Comparison of ENCODE assay signal across 8 cellular contexts in the genomic region with DNA sequence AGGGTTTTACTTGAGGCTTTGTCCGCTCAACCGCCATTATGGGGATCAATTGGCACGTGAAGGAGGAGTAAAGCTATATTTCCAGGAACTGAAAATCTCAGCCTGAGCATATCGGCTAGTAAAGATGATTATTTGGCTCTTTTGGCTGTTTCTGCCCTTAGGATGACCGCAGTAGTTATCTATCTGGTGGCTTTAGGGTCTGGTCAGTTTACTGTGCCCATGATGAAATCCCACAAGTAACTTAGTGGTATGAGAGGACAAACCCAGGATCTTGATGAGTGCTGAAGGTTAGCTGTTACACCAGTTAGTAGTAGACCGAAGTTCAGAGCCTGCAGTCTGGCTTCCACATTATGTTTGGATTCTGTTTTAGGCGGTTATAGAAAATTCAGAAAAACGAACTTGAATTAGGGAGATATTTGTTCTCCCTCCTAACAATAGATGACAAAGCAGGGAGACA. TPM values are rescaled to one million over a fixed set of nuclear protein-coding genes. Genes with fewer than 3 reads are reported as not detected.
DNase-seq lines count a peak whose midpoint lies in the region; ATAC-seq, FAIRE-seq and TF ChIP-seq lines count a peak whose summit lies in the region.

No MANE protein-coding gene starts in this region.

- H3K27me3 ChIP-seq in OCI-LY3 (ENCODE audit: low read depth, low read length) (no peaks in the 10 kb centered on the region), H1 (replicated peaks in 1 of 4; ENCODE audit: control insufficient read depth in 3 of 4, extremely low read depth in 1 of 4, insufficient read depth in 3 of 4, low read length in 3 of 4) (no peaks in the 10 kb centered on the region), neuronal stem cell (ENCODE audit: control insufficient read depth in 3 of 3, insufficient read depth in 3 of 3, low read depth in 1 of 3, low read length in 3 of 3) (no peaks in the 10 kb centered on the region)

- H3K23me2 ChIP-seq in H1 (ENCODE audit: low read depth, low read length): no peaks in the 10 kb centered on the region; the same call in 1 of the 2 replicates

- H2BK5ac ChIP-seq in H1 (ENCODE audit: low read depth, low read length) (peak overlapping the region; percentile 100), neuronal stem cell (ENCODE audit: low read length) (no peak overlapping the region)

- H4K20me1 ChIP-seq in OCI-LY3 (ENCODE audit: insufficient read depth, low read length) (peaks cover 37% of the 10 kb centered on the region), H1 (replicated peaks in 1 of 2; ENCODE audit: control insufficient read depth in 1 of 2, insufficient read depth in 2 of 2, low read length in 2 of 2) (peaks cover 25 to 29% of the 10 kb centered on the region in 2 experiments)

- H3K36me3 ChIP-seq in ES-I3 (ENCODE audit: insufficient read depth, low read length): peaks cover 38% of the 10 kb centered on the region
- H3K36me3 ChIP-seq in OCI-LY3 (replicated peaks; ENCODE audit: low read depth, low read length): peaks cover 39% of the 10 kb centered on the region
- H3K36me3 ChIP-seq in H1 (ENCODE audit: control insufficient read depth in 2 of 4, insufficient read depth in 4 of 4, low read length in 3 of 4): peaks cover 31 to 55% (median 40%) of the 10 kb centered on the region in 4 experiments
- peaks cover 26 to 57% of the 10 kb centered on the region in 2 donors for H3K36me3 ChIP-seq in neuronal stem cell (replicated peaks in 1 of 2; ENCODE audit: control insufficient read depth in 2 of 2, insufficient read depth in 2 of 2, low read length in 2 of 2)

- H3K56ac ChIP-seq in H1 (replicated peaks; ENCODE audit: insufficient read length, low read depth, low read length): peak overlapping the region; percentile 20

- H3K27ac ChIP-seq in OCI-LY3 (ENCODE audit: low read length): peak overlapping the region; percentile 86
- peak overlapping the region; percentile 100 for H3K27ac ChIP-seq in H1 (ENCODE audit: low read depth, low read length)
- H3K27ac ChIP-seq in neuronal stem cell (replicated peaks; ENCODE audit: low read length): no peak overlapping the region

- H3K23ac ChIP-seq in H1 (ENCODE audit: insufficient read length): no peak overlapping the region
- H3K23ac ChIP-seq in neuronal stem cell (ENCODE audit: low read depth, low read length, poor library complexity): no peak overlapping the region

- ATAC-seq in HG03135 (IDR thresholded peaks at IDR 0.05; ENCODE audit: unreplicated experiment) (no peak), GM18867 (IDR thresholded peaks at IDR 0.05; ENCODE audit: unreplicated experiment) (no peak)

- H3K14ac ChIP-seq in H1 (ENCODE audit: insufficient read length) (no peak overlapping the region), neuronal stem cell (ENCODE audit: low read length) (no peak overlapping the region)

- H4K91ac ChIP-seq in H1 (replicated peaks; ENCODE audit: insufficient read length, low read length) (no peak overlapping the region), neuronal stem cell (ENCODE audit: low read depth, low read length, poor library complexity) (no peak overlapping the region)

- H2BK12ac ChIP-seq in H1 (ENCODE audit: low read depth, low read length) (no peak overlapping the region; the same call in 1 of the 2 replicates), neuronal stem cell (ENCODE audit: low read length) (no peak overlapping the region)

- H2BK120ac ChIP-seq in H1 (replicated peaks; ENCODE audit: low read depth, low read length): no peak overlapping the region
- no peak overlapping the region for H2BK120ac ChIP-seq in neuronal stem cell (ENCODE audit: low read depth, low read length)

- H4K5ac ChIP-seq in H1 (ENCODE audit: insufficient read length, low read depth, low read length): peak overlapping the region; percentile 82

- no peak overlapping the region; the same call in 1 of the 2 replicates for H4K8ac ChIP-seq in H1 (ENCODE audit: extremely low read depth, insufficient read depth, low read length)
- H4K8ac ChIP-seq in neuronal stem cell (ENCODE audit: low read depth, low read length): no peak overlapping the region

- H2AFZ ChIP-seq in OCI-LY3 (ENCODE audit: low read depth, low read length) (no peak overlapping the region), H1 (ENCODE audit: low read length) (no peak overlapping the region), neuronal stem cell (ENCODE audit: low read length) (no peak overlapping the region)

- H3K9ac ChIP-seq in ES-I3 (ENCODE audit: low read depth, low read length) (peak overlapping the region; percentile 93), OCI-LY3 (ENCODE audit: low read length) (peak overlapping the region; percentile 100), H1 (replicated peaks in 1 of 4; ENCODE audit: extremely low read depth in 1 of 4, low read depth in 3 of 4, low read length in 3 of 4) (peak overlapping the region; percentile 90 to 100 (median 100)), neuronal stem cell (ENCODE audit: low read depth, low read length, poor library complexity) (peak overlapping the region; percentile 100)

- 1% methylated on average over 8 of the region's 8 CpGs; no CpG with 5 or more reads in 1 of the 2 experiments for WGBS in H1 (ENCODE audit: extremely low coverage in 1 of 2, insufficient coverage in 1 of 2, insufficient read length in 1 of 2, insufficient replicate concordance in 2 of 2, low coverage in 1 of 2, low lambda C conversion rate in 2 of 2, missing lambda C conversion rate in 1 of 2), 2 experiments
- WGBS in neuronal stem cell (ENCODE audit: extremely low coverage in 2 of 2, insufficient read length in 2 of 2, insufficient replicate concordance in 1 of 2), 2 donors: no CpG with 5 or more reads among the region's 8 CpGs

- peak overlapping the region; percentile 86 for H3K4me2 ChIP-seq in OCI-LY3 (ENCODE audit: low read length)
- H3K4me2 ChIP-seq in H1 (ENCODE audit: insufficient read depth in 1 of 2, low read depth in 2 of 2, low read length in 2 of 2): peak overlapping the region; percentile 77 to 85
- peak overlapping the region; percentile 63 for H3K4me2 ChIP-seq in neuronal stem cell (ENCODE audit: insufficient read depth, low read length, poor library complexity, severe bottlenecking)

- POLR2A ChIA-PET in H1 (lab: Charles Lee; ENCODE audit: partially characterized antibody): interaction anchor here (0.6 to 38.6 kb wide), 37 partner anchors 8 to 792 kb away, joined by 3 to 1889 read pairs (median 7); a partner anchor contains a TSS

- H3K9me3 ChIP-seq in ES-I3 (ENCODE audit: control insufficient read depth, insufficient read depth, low read length): no peaks in the 10 kb centered on the region
- no peaks in the 10 kb centered on the region for H3K9me3 ChIP-seq in OCI-LY3 (ENCODE audit: insufficient read depth, low read length)
- H3K9me3 ChIP-seq in H1 (ENCODE audit: insufficient read depth in 2 of 2, low read depth in 1 of 2, low read length in 1 of 2): no peaks in the 10 kb centered on the region
- H3K9me3 ChIP-seq in neuronal stem cell (replicated peaks in 1 of 2; ENCODE audit: control insufficient read depth in 2 of 2, insufficient read depth in 1 of 2, low read depth in 1 of 2, low read length in 2 of 2): no peaks in the 10 kb centered on the region

- peak in 1 of 2 experiments; percentile 7 for TF ChIP-seq POLR2A in H1 (IDR thresholded peaks at IDR 0.05; ENCODE audit: control extremely low read depth in 1 of 2, low read depth in 2 of 2, low read length in 2 of 2)
- no peak for TF ChIP-seq POLR2A in GM12892 (IDR thresholded peaks at IDR 0.05; ENCODE audit: low read depth, low read length)

- TF ChIP-seq EP300 in H1 (IDR thresholded peaks at IDR 0.05; ENCODE audit: borderline replicate concordance in 1 of 2, low read depth in 2 of 2, low read length in 2 of 2): no peak

- no peak for DNase-seq in H1 (ENCODE audit: low read depth in 1 of 2, low spot score in 2 of 2)
- no peak for DNase-seq in neuronal stem cell (ENCODE audit: low spot score)
- DNase-seq in GM03348 (ENCODE audit: low spot score): no peak
- no peak for DNase-seq in GM12892 (ENCODE audit: insufficient read length)

- no peak overlapping the region for H2BK15ac ChIP-seq in H1 (ENCODE audit: low read length)
- H2BK15ac ChIP-seq in neuronal stem cell (ENCODE audit: low read length): no peak overlapping the region

- H3K79me2 ChIP-seq in OCI-LY3 (ENCODE audit: low read length): peaks cover 67% of the 10 kb centered on the region
- peaks cover 26 to 49% of the 10 kb centered on the region in 2 experiments for H3K79me2 ChIP-seq in H1 (ENCODE audit: control insufficient read depth in 1 of 2, insufficient read depth in 2 of 2, low read length in 2 of 2)

- H2AK5ac ChIP-seq in H1 (ENCODE audit: low read depth, low read length): no peak overlapping the region; the same call in 1 of the 2 replicates
- H2AK5ac ChIP-seq in neuronal stem cell (ENCODE audit: low read depth, low read length): no peak overlapping the region

- peak overlapping the region; percentile 80 for H3K4ac ChIP-seq in H1 (replicated peaks; ENCODE audit: insufficient read length, low read depth, low read length)
- H3K4ac ChIP-seq in neuronal stem cell (ENCODE audit: low read length): no peak overlapping the region

- H3K79me1 ChIP-seq in H1 (ENCODE audit: low read depth, low read length) (no peaks in the 10 kb centered on the region), neuronal stem cell (ENCODE audit: low read depth, low read length) (peaks cover 2% of the 10 kb centered on the region)

- H3K4me1 ChIP-seq in ES-I3 (ENCODE audit: insufficient read depth, low read length) (peaks cover 18% of the 10 kb centered on the region), OCI-LY3 (ENCODE audit: low read length) (peaks cover 16% of the 10 kb centered on the region), H1 (replicated peaks in 1 of 4; ENCODE audit: control insufficient read depth in 3 of 4, insufficient read depth in 4 of 4, low read length in 3 of 4) (peaks cover 2 to 7% (median 5%) of the 10 kb centered on the region in 4 experiments; a peak in 4 of 7 replicates), neuronal stem cell (ENCODE audit: control insufficient read depth in 2 of 2, insufficient read depth in 1 of 2, low read depth in 1 of 2, low read length in 2 of 2) (peaks cover 10 to 17% of the 10 kb centered on the region in 2 donors)

- TF ChIP-seq CTCF in OCI-LY3 (IDR thresholded peaks at IDR 0.05; ENCODE audit: low read depth, low read length): no peak
- TF ChIP-seq CTCF in H1 (IDR thresholded peaks at IDR 0.05; ENCODE audit: control extremely low read depth in 1 of 3, insufficient read depth in 1 of 3, low read depth in 1 of 3, low read length in 3 of 3): no peak

- H3K4me3 ChIP-seq in OCI-LY3 (ENCODE audit: low read length) (peak overlapping the region; percentile 96), H1 (ENCODE audit: extremely low read depth in 1 of 4, insufficient read depth in 2 of 4, low read depth in 3 of 4, low read length in 4 of 4) (peak overlapping the region; percentile 87 to 100 (median 98)), neuronal stem cell (ENCODE audit: low read length in 2 of 2) (peak overlapping the region; percentile 98 to 99)

- H2BK20ac ChIP-seq in H1 (ENCODE audit: low read length): no peak overlapping the region

- H3K18ac ChIP-seq in H1 (ENCODE audit: extremely low read depth, low read length): no peak overlapping the region; the same call in 1 of the 2 replicates
- H3K18ac ChIP-seq in neuronal stem cell (ENCODE audit: low read length): no peak overlapping the region

- TF ChIP-seq RAD21 in H1 (IDR thresholded peaks at IDR 0.05 in 1 of 2, conservative IDR thresholded peaks at IDR 0.05 in 1 of 2; ENCODE audit: low read depth in 2 of 2, low read length in 2 of 2): no peak

- CTCF ChIA-PET in H1 (lab: Charles Lee; ENCODE audit: partially characterized antibody): interaction anchor here (0.6 to 7.3 kb wide), 12 partner anchors 12 to 185 kb away, joined by 3 to 84 read pairs (median 4); a partner anchor contains a TSS

- FAIRE-seq in H1 (lab: Jason Lieb, UNC): no peak
- FAIRE-seq in GM12892 (lab: Jason Lieb, UNC): no peak

RNA-seq across cellular contexts. Expression of a gene that starts 1.2 kb away (rescaled TPM):
- total RNA-seq in H1 (2021; fragmentation: NEBNext Ultra II Directional; extraction: Animal tissue kit (Norgen Biotek cat#: 25700)): 297 and 307 TPM in 2 replicates
- 186 and 255 TPM in 2 replicates for polyA plus RNA-seq in H1 (2011; rRNA removed)
- polyA plus RNA-seq in H1 (2011; cell fraction: cytosol; rRNA removed): 348 TPM
- polyA plus RNA-seq in H1 (2011; cell fraction: nucleus; rRNA removed): 3,575 TPM
- 250 to 348 TPM (median 292 TPM) in 4 replicates for polyA plus RNA-seq in H1 (2012, experiment 1 of 2)
- 74.6 TPM for polyA plus RNA-seq in H1 (2012, experiment 2 of 2)
- polyA plus RNA-seq in H1 (2013, experiment 1 of 2): 311 TPM
- 287 TPM for polyA plus RNA-seq in H1 (2013, experiment 2 of 2)
- 323 and 621 TPM in 2 replicates for polyA minus RNA-seq in H1 (2011; rRNA and poly(A)+ RNA removed)
- 306 TPM for polyA minus RNA-seq in H1 (2011; cell fraction: cytosol; rRNA and poly(A)+ RNA removed)
- polyA minus RNA-seq in H1 (2011; cell fraction: nucleus; rRNA and poly(A)+ RNA removed): 781 TPM
- polyA plus RNA-seq in neuronal stem cell (2013, experiment 1 of 2): 158 TPM
- polyA plus RNA-seq in neuronal stem cell (2013, experiment 2 of 2): 153 TPM
- polyA plus RNA-seq in GM12892 (2012; ENCODE audit: missing spikeins): 211 TPM

RNA-seq across cellular contexts. Expression of a gene that starts 21.1 kb away (rescaled TPM):
- total RNA-seq in H1 (2021; fragmentation: NEBNext Ultra II Directional; extraction: Animal tissue kit (Norgen Biotek cat#: 25700)): 33.8 and 36.1 TPM in 2 replicates
- polyA plus RNA-seq in H1 (2011; rRNA removed): 29.4 and 47.8 TPM in 2 replicates
- 34.9 TPM for polyA plus RNA-seq in H1 (2011; cell fraction: cytosol; rRNA removed)
- 40.6 TPM for polyA plus RNA-seq in H1 (2011; cell fraction: nucleus; rRNA removed)
- polyA plus RNA-seq in H1 (2012, experiment 1 of 2): 26.7 to 32.0 TPM (median 29.0 TPM) in 4 replicates
- 31.1 TPM for polyA plus RNA-seq in H1 (2012, experiment 2 of 2)
- polyA plus RNA-seq in H1 (2013, experiment 1 of 2): 34.0 TPM
- polyA plus RNA-seq in H1 (2013, experiment 2 of 2): 33.7 TPM
- polyA minus RNA-seq in H1 (2011; rRNA and poly(A)+ RNA removed): 57.4 and 67.9 TPM in 2 replicates
- 19.6 TPM for polyA minus RNA-seq in H1 (2011; cell fraction: cytosol; rRNA and poly(A)+ RNA removed)
- 45.0 TPM for polyA minus RNA-seq in H1 (2011; cell fraction: nucleus; rRNA and poly(A)+ RNA removed)
- polyA plus RNA-seq in neuronal stem cell (2013, experiment 1 of 2): 22.7 TPM
- 22.4 TPM for polyA plus RNA-seq in neuronal stem cell (2013, experiment 2 of 2)
- polyA plus RNA-seq in GM12892 (2012; ENCODE audit: missing spikeins): 15.3 TPM

RNA-seq across cellular contexts. Expression of a gene that starts 37.2 kb away (rescaled TPM):
- 34.4 and 38.1 TPM in 2 replicates for total RNA-seq in H1 (2021; fragmentation: NEBNext Ultra II Directional; extraction: Animal tissue kit (Norgen Biotek cat#: 25700))
- polyA plus RNA-seq in H1 (2011; rRNA removed): 55.2 and 69.7 TPM in 2 replicates
- 60.1 TPM for polyA plus RNA-seq in H1 (2011; cell fraction: cytosol; rRNA removed)
- polyA plus RNA-seq in H1 (2011; cell fraction: nucleus; rRNA removed): 18.0 TPM
- 47.6 to 56.1 TPM (median 49.2 TPM) in 4 replicates for polyA plus RNA-seq in H1 (2012, experiment 1 of 2)
- polyA plus RNA-seq in H1 (2012, experiment 2 of 2): 57.3 TPM
- 59.3 TPM for polyA plus RNA-seq in H1 (2013, experiment 1 of 2)
- polyA plus RNA-seq in H1 (2013, experiment 2 of 2): 60.5 TPM
- 11.0 and 15.1 TPM in 2 replicates for polyA minus RNA-seq in H1 (2011; rRNA and poly(A)+ RNA removed)
- 6.2 TPM for polyA minus RNA-seq in H1 (2011; cell fraction: cytosol; rRNA and poly(A)+ RNA removed)
- polyA minus RNA-seq in H1 (2011; cell fraction: nucleus; rRNA and poly(A)+ RNA removed): 5.6 TPM
- 4.0 TPM for polyA plus RNA-seq in neuronal stem cell (2013, experiment 1 of 2)
- 4.0 TPM for polyA plus RNA-seq in neuronal stem cell (2013, experiment 2 of 2)
- 153 TPM for polyA plus RNA-seq in GM12892 (2012; ENCODE audit: missing spikeins)

RNA-seq across cellular contexts. Expression of a gene that starts 44.1 kb away (rescaled TPM):
- 4.7 and 5.2 TPM in 2 replicates for total RNA-seq in H1 (2021; fragmentation: NEBNext Ultra II Directional; extraction: Animal tissue kit (Norgen Biotek cat#: 25700))
- 13.4 and 14.2 TPM in 2 replicates for polyA plus RNA-seq in H1 (2011; rRNA removed)
- 10.9 TPM for polyA plus RNA-seq in H1 (2011; cell fraction: cytosol; rRNA removed)
- polyA plus RNA-seq in H1 (2011; cell fraction: nucleus; rRNA removed): 11.4 TPM
- polyA plus RNA-seq in H1 (2012, experiment 1 of 2): 4.9 to 9.1 TPM (median 7.5 TPM) in 4 replicates
- 10.2 TPM for polyA plus RNA-seq in H1 (2012, experiment 2 of 2)
- 7.4 TPM for polyA plus RNA-seq in H1 (2013, experiment 1 of 2)
- polyA plus RNA-seq in H1 (2013, experiment 2 of 2): 7.8 TPM
- 3.0 and 3.4 TPM in 2 replicates for polyA minus RNA-seq in H1 (2011; rRNA and poly(A)+ RNA removed)
- 1.8 TPM for polyA minus RNA-seq in H1 (2011; cell fraction: cytosol; rRNA and poly(A)+ RNA removed)
- polyA minus RNA-seq in H1 (2011; cell fraction: nucleus; rRNA and poly(A)+ RNA removed): not detected
- polyA plus RNA-seq in neuronal stem cell (2013, experiment 1 of 2): 5.7 TPM
- 5.8 TPM for polyA plus RNA-seq in neuronal stem cell (2013, experiment 2 of 2)
- polyA plus RNA-seq in GM12892 (2012; ENCODE audit: missing spikeins): 56.4 TPM

RNA-seq across cellular contexts. Expression of a gene that starts 55.4 kb away (rescaled TPM):
- 97.2 and 99.5 TPM in 2 replicates for total RNA-seq in H1 (2021; fragmentation: NEBNext Ultra II Directional; extraction: Animal tissue kit (Norgen Biotek cat#: 25700))
- 398 and 514 TPM in 2 replicates for polyA plus RNA-seq in H1 (2011; rRNA removed)
- polyA plus RNA-seq in H1 (2011; cell fraction: cytosol; rRNA removed): 335 TPM
- polyA plus RNA-seq in H1 (2011; cell fraction: nucleus; rRNA removed): 327 TPM
- polyA plus RNA-seq in H1 (2012, experiment 1 of 2): 151 to 246 TPM (median 213 TPM) in 4 replicates
- polyA plus RNA-seq in H1 (2012, experiment 2 of 2): 395 TPM
- polyA plus RNA-seq in H1 (2013, experiment 1 of 2): 279 TPM
- polyA plus RNA-seq in H1 (2013, experiment 2 of 2): 252 TPM
- polyA minus RNA-seq in H1 (2011; rRNA and poly(A)+ RNA removed): 113 and 120 TPM in 2 replicates
- 36.7 TPM for polyA minus RNA-seq in H1 (2011; cell fraction: cytosol; rRNA and poly(A)+ RNA removed)
- 67.3 TPM for polyA minus RNA-seq in H1 (2011; cell fraction: nucleus; rRNA and poly(A)+ RNA removed)
- 139 TPM for polyA plus RNA-seq in neuronal stem cell (2013, experiment 1 of 2)
- 136 TPM for polyA plus RNA-seq in neuronal stem cell (2013, experiment 2 of 2)
- 252 TPM for polyA plus RNA-seq in GM12892 (2012; ENCODE audit: missing spikeins)
